ENCODE assay signal across 14 cellular contexts in genomic region chr1:229368347-229368746, GRCh38. TPM values are rescaled to one million over a fixed set of nuclear protein-coding genes. Genes with fewer than 3 reads are reported as not detected.
DNase-seq lines count a peak whose midpoint lies in the region; ATAC-seq, FAIRE-seq and TF ChIP-seq lines count a peak whose summit lies in the region.
"Had no signal": no experiment of that assay in that cellular context is flagged by ENCODE, and none has a peak within 500 bp of the region (broad histone marks: within the 10 kb centered on the region; RNA-seq: fewer than 3 reads in every experiment).

No MANE protein-coding gene starts in this region.

- no peak overlapping the region for H2AFZ ChIP-seq in HepG2 (ENCODE audit: low read length)

- H3K79me2 ChIP-seq in HepG2 (ENCODE audit: insufficient read depth, low read length) = no peaks in the 10 kb centered on the region

- ATAC-seq in GM18868 (IDR thresholded peaks at IDR 0.05; ENCODE audit: unreplicated experiment) = peak; percentile 34
- peak; percentile 69 for ATAC-seq in GM21576 (IDR thresholded peaks at IDR 0.05; ENCODE audit: unreplicated experiment)
- ATAC-seq in HG03135 (IDR thresholded peaks at IDR 0.05; ENCODE audit: unreplicated experiment) = peak; percentile 69
- ATAC-seq in HepG2 = no peak
- ATAC-seq: activated T-cell treated with anti-CD3 and anti-CD28 coated beads, Interleukin-2, amount 50 U/mL, for 4 hours; right lobe of liver had no signal

- WGBS in HepG2 (ENCODE audit: low lambda C conversion rate) = 44% methylated on average over 2 of the region's 2 CpGs

- H3K27me3 Mint-ChIP-seq in activated CD4-positive, alpha-beta memory T cell treated with anti-CD3 and anti-CD28 coated beads for 36 hours = peaks cover 27% of the 10 kb centered on the region

- no peak overlapping the region for H3K4me2 ChIP-seq in HepG2 (ENCODE audit: low read depth, low read length)

- H3K9me3 Mint-ChIP-seq in activated CD4-positive, alpha-beta memory T cell treated with anti-CD3 and anti-CD28 coated beads for 36 hours = peaks cover 2% of the 10 kb centered on the region
- H3K9me3 Mint-ChIP-seq: CD4-positive, alpha-beta T cell had no signal

- no peak for TF ChIP-seq CTCF in HepG2 (CRISPR knock-in tag; IDR thresholded peaks at IDR 0.05)

- no peak overlapping the region for H3K4me3 ChIP-seq in HepG2 (replicated peaks in 1 of 3; ENCODE audit: insufficient read depth in 1 of 3, low read depth in 2 of 3, low read length in 3 of 3)
- H3K4me3 ChIP-seq: right lobe of liver had no signal

- no peak for DNase-seq in HepG2 (ENCODE audit: low spot score)
- no peak for DNase-seq in GM19238 (ENCODE audit: insufficient read length, low spot score)
- DNase-seq in C1 segment of cervical spinal cord (lab: John Stamatoyannopoulos, UW) = no peak
- no peak for DNase-seq in HUDEP-2 (lab: John Stamatoyannopoulos, UW; ENCODE audit: unreplicated experiment in 76 of 76)
- no peak for DNase-seq in activated CD4-positive, alpha-beta memory T cell treated with anti-CD3 and anti-CD28 coated beads for 36 hours
- DNase-seq: activated T-cell treated with anti-CD3 and anti-CD28 coated beads, Interleukin-2, amount 50 U/mL, for 4 hours; CD4-positive, alpha-beta T cell; NCI-H2029 had no signal

- H3K27ac Mint-ChIP-seq in activated CD4-positive, alpha-beta memory T cell treated with anti-CD3 and anti-CD28 coated beads for 36 hours = no peak overlapping the region
- H3K27ac Mint-ChIP-seq: CD4-positive, alpha-beta T cell had no signal

- H3K4me3 Mint-ChIP-seq in activated CD4-positive, alpha-beta memory T cell treated with anti-CD3 and anti-CD28 coated beads for 36 hours = no peak overlapping the region
- H3K4me3 Mint-ChIP-seq: activated T-cell treated with anti-CD3 and anti-CD28 coated beads, Interleukin-2, amount 50 U/mL, for 4 hours; brain; CD4-positive, alpha-beta T cell had no signal

- BruUV-seq in HepG2 (replicated peaks; lab: Mats Ljungman, UMichigan) = no TSS peak

- H3K9me3 ChIP-seq in HepG2 (ENCODE audit: low read length) = no peaks in the 10 kb centered on the region
- H3K9me3 ChIP-seq: right lobe of liver had no signal

- no peak overlapping the region for H3K9ac ChIP-seq in HepG2 (ENCODE audit: insufficient read depth, low read depth, low read length)

- no peaks in the 10 kb centered on the region for H3K4me1 ChIP-seq in HepG2 (ENCODE audit: insufficient read depth, low read length)
- H3K4me1 ChIP-seq: right lobe of liver had no signal

- TF ChIP-seq EP300 in HepG2 (IDR thresholded peaks at IDR 0.05; ENCODE audit: low read depth in 2 of 2, low read length in 2 of 2) (no peak), HepG2 (CRISPR knock-in tag; IDR thresholded peaks at IDR 0.05; ENCODE audit: borderline replicate concordance) (no peak)

- CTCF ChIA-PET in HepG2 (lab: Yijun Ruan, JAX; ENCODE audit: low intra/inter-chr PET ratio, low total read pairs) = no interaction called here
- CTCF ChIA-PET in activated CD4-positive, alpha-beta memory T cell treated with anti-CD3 and anti-CD28 coated beads for 36 hours (lab: Charles Lee) = no interaction called here

- TF ChIP-seq POLR2A in HepG2 (IDR thresholded peaks at IDR 0.05; ENCODE audit: insufficient read depth in 1 of 2, low read depth in 2 of 2, low read length in 2 of 2) = no peak

- TF ChIP-seq RAD21 in HepG2 (CRISPR knock-in tag; IDR thresholded peaks at IDR 0.05) = no peak

- POLR2A ChIA-PET in HepG2 (lab: Yijun Ruan, JAX) = no interaction called here
- POLR2A ChIA-PET in activated CD4-positive, alpha-beta memory T cell treated with anti-CD3 and anti-CD28 coated beads for 36 hours (lab: Charles Lee) = no interaction called here

- intact Hi-C loops in HepG2 (cut with micrococcal nuclease; ENCODE audit: unreplicated experiment) = no loop called here
- intact Hi-C loops in activated CD4-positive, alpha-beta memory T cell treated with anti-CD3 and anti-CD28 coated beads for 36 hours (cut with micrococcal nuclease) = no loop called here

- no peaks in the 10 kb centered on the region for H3K36me3 ChIP-seq in HepG2 (replicated peaks in 1 of 2; ENCODE audit: control insufficient read depth in 1 of 2, insufficient read depth in 2 of 2, low read length in 2 of 2)
- H3K36me3 ChIP-seq: right lobe of liver had no signal

- no peak overlapping the region for H3K27ac ChIP-seq in HepG2 (ENCODE audit: extremely low read length, insufficient read depth, low read length)
- H3K27ac ChIP-seq: right lobe of liver had no signal

- H4K20me1 ChIP-seq in HepG2 (ENCODE audit: insufficient read depth, low read length) = no peaks in the 10 kb centered on the region

- H3K4me1 Mint-ChIP-seq in activated CD4-positive, alpha-beta memory T cell treated with anti-CD3 and anti-CD28 coated beads for 36 hours (ENCODE audit: low read depth) = no peaks in the 10 kb centered on the region

- in situ Hi-C loops in HepG2 (cut with HindIII; ENCODE audit: extremely low pct_ligation_motif_present, low pct_unique_long_range_greater_than_20kb) = no loop called here

- peaks cover 0 to 22% of the 10 kb centered on the region in 2 experiments; a peak in 3 of 5 replicates for H3K27me3 ChIP-seq in HepG2 (ENCODE audit: control insufficient read depth in 1 of 2, insufficient read depth in 2 of 2, low read length in 2 of 2)
- H3K27me3 ChIP-seq: right lobe of liver had no signal

- H3K36me3 Mint-ChIP-seq in activated CD4-positive, alpha-beta memory T cell treated with anti-CD3 and anti-CD28 coated beads for 36 hours = no peaks in the 10 kb centered on the region
- H3K36me3 Mint-ChIP-seq: brain had no signal

- FAIRE-seq in HepG2 (lab: Jason Lieb, UNC) = no peak
- FAIRE-seq: GM12891 had no signal

TF ChIP-seq in HepG2, 621 proteins besides CTCF, POLR2A, EP300 and RAD21:
- 0 out of 2 replicates have a peak, but pooled peaks have one; percentile 8 for TF ChIP-seq CEBPG (CRISPR knock-in tag; IDR thresholded peaks at IDR 0.05)
- no peak for TF ChIP-seq DMAP1 (CRISPR knock-in tag; IDR thresholded peaks at IDR 0.05)

RNA-seq across cellular contexts. Expression of gene CCSAP, which starts 25.5 kb away (rescaled TPM):
- 9.0 and 10.0 TPM in 2 replicates for total RNA-seq in HepG2 (2016; rRNA removed; fragmentation: Illumina TruSeq; extraction: Trizol)
- total RNA-seq in HepG2 (2016; cell fraction: cytosol; rRNA removed; fragmentation: Illumina TruSeq; extraction: Trizol; ENCODE audit: low read depth) = 1.1 and 1.4 TPM in 2 replicates
- 9.1 and 10.6 TPM in 2 replicates for total RNA-seq in HepG2 (2016; cell fraction: insoluble cytoplasmic fraction; rRNA removed; fragmentation: Illumina TruSeq; extraction: Trizol)
- total RNA-seq in HepG2 (2016; cell fraction: membrane; rRNA removed; fragmentation: Illumina TruSeq; extraction: Trizol) = 5.1 and 6.2 TPM in 2 replicates
- 8.2 and 9.2 TPM in 2 replicates for total RNA-seq in HepG2 (2016; cell fraction: nucleus; rRNA removed; fragmentation: Illumina TruSeq; extraction: Trizol)
- 3.1 and 3.7 TPM in 2 replicates for polyA plus RNA-seq in HepG2 (2011; rRNA removed)
- 1.8 and 2.8 TPM in 2 replicates for polyA plus RNA-seq in HepG2 (2011; cell fraction: cytosol; rRNA removed)
- 4.2 TPM in 2 replicates for polyA plus RNA-seq in HepG2 (2011; cell fraction: nucleus; rRNA removed)
- polyA plus RNA-seq in HepG2 (2012) = 3.8 and 4.7 TPM in 2 replicates
- polyA plus RNA-seq in HepG2 (2016; cell fraction: cytosol; fragmentation: Illumina TruSeq; extraction: Trizol; ENCODE audit: low read depth) = 0.62 and 0.77 TPM in 2 replicates
- 8.6 TPM in 2 replicates for polyA plus RNA-seq in HepG2 (2016; cell fraction: insoluble cytoplasmic fraction; fragmentation: Illumina TruSeq; extraction: Trizol; ENCODE audit: low read depth)
- polyA plus RNA-seq in HepG2 (2016; cell fraction: membrane; fragmentation: Illumina TruSeq; extraction: Trizol; ENCODE audit: low read depth) = 2.5 TPM in 2 replicates
- polyA plus RNA-seq in HepG2 (2016; cell fraction: nucleus; fragmentation: Illumina TruSeq; extraction: Trizol; ENCODE audit: insufficient read depth, low read depth) = 11.2 and 11.4 TPM in 2 replicates
- polyA minus RNA-seq in HepG2 (2011; rRNA and poly(A)+ RNA removed; ENCODE audit: low replicate concordance) = 3.9 and 4.7 TPM in 2 replicates
- 5.4 and 5.9 TPM in 2 replicates for polyA minus RNA-seq in HepG2 (2011; cell fraction: cytosol; rRNA and poly(A)+ RNA removed)
- 8.7 and 9.3 TPM in 2 replicates for polyA minus RNA-seq in HepG2 (2011; cell fraction: nucleus; rRNA and poly(A)+ RNA removed)
- total RNA-seq in activated CD4-positive, alpha-beta memory T cell treated with anti-CD3 and anti-CD28 coated beads for 36 hours = 1 to 10 TPM; 9.8 TPM
